Comparison of ENCODE assay signal across 13 cellular contexts in genomic region chr19:56727731-56728130, GRCh38. TPM values are rescaled to one million over a fixed set of nuclear protein-coding genes. Genes with fewer than 3 reads are reported as not detected.
"Had no signal": no experiment of that assay in that cellular context is flagged by ENCODE, and none has a peak within 500 bp of the region (broad histone marks: within the 10 kb centered on the region; RNA-seq: fewer than 3 reads in every experiment).

No MANE protein-coding gene starts in this region.

- H3K4me1 Mint-ChIP-seq: activated naive CD8-positive, alpha-beta T cell treated with anti-CD3 and anti-CD28 coated beads, Interleukin-2, amount 50 U/mL, for 24 hours; nephron had no signal

- H3K4me2 ChIP-seq: hepatocyte had no signal

- H3K27me3 Mint-ChIP-seq: activated naive CD8-positive, alpha-beta T cell treated with anti-CD3 and anti-CD28 coated beads, Interleukin-2, amount 50 U/mL, for 24 hours had no signal

- H3K4me3 ChIP-seq: gastroesophageal sphincter, hepatocyte, upper lobe of left lung had no signal

- H3K9me3 ChIP-seq: gastroesophageal sphincter, upper lobe of left lung had no signal

- H3K4me3 Mint-ChIP-seq: activated naive CD4-positive, alpha-beta T cell treated with anti-CD3 and anti-CD28 coated beads for 36 hours; activated naive CD8-positive, alpha-beta T cell treated with anti-CD3 and anti-CD28 coated beads, Interleukin-2, amount 50 U/mL, for 24 hours; nephron had no signal

- H2AFZ ChIP-seq: hepatocyte had no signal

- H3K4me1 ChIP-seq: gastroesophageal sphincter, upper lobe of left lung had no signal

- H3K36me3 ChIP-seq: gastroesophageal sphincter, upper lobe of left lung had no signal

- H3K27ac Mint-ChIP-seq: activated naive CD4-positive, alpha-beta T cell treated with anti-CD3 and anti-CD28 coated beads for 36 hours; activated naive CD8-positive, alpha-beta T cell treated with anti-CD3 and anti-CD28 coated beads, Interleukin-2, amount 50 U/mL, for 24 hours; activated T-helper 2 cell treated with anti-CD3 and anti-CD28 coated beads, Interferon-gamma antibody, Interleukin-2, Interleukin-4, amounts not matched to agents 10 μg/mL and 5 μg/mL and 100 μg/mL, durations not matched to agents 14 hours and 24 hours and 36 hours; nephron had no signal

- H3K27me3 ChIP-seq: gastroesophageal sphincter, hepatocyte, upper lobe of left lung had no signal

- DNase-seq: activated naive CD4-positive, alpha-beta T cell treated with anti-CD3 and anti-CD28 coated beads for 36 hours; activated naive CD8-positive, alpha-beta T cell treated with anti-CD3 and anti-CD28 coated beads, Interleukin-2, amount 50 U/mL, for 24 hours; stimulated activated CD4-positive, alpha-beta T cell treated with anti-CD3 and anti-CD28 coated beads, Interleukin-4, amount 100 ng/mL, for 1 hour; stimulated activated naive CD4-positive, alpha-beta T cell; T-helper 1 cell; T1000; upper lobe of left lung had no signal

- H3K27ac ChIP-seq: gastroesophageal sphincter, hepatocyte, upper lobe of left lung had no signal

RNA-seq across cellular contexts. Expression of gene ZNF835, which starts 56.2 kb away (rescaled TPM):
- total RNA-seq: astrocyte, hepatocyte, osteocyte had no signal
- polyA plus RNA-seq: hepatocyte had no signal
